ENCODE assay signal across 28 cellular contexts in the genomic region with DNA sequence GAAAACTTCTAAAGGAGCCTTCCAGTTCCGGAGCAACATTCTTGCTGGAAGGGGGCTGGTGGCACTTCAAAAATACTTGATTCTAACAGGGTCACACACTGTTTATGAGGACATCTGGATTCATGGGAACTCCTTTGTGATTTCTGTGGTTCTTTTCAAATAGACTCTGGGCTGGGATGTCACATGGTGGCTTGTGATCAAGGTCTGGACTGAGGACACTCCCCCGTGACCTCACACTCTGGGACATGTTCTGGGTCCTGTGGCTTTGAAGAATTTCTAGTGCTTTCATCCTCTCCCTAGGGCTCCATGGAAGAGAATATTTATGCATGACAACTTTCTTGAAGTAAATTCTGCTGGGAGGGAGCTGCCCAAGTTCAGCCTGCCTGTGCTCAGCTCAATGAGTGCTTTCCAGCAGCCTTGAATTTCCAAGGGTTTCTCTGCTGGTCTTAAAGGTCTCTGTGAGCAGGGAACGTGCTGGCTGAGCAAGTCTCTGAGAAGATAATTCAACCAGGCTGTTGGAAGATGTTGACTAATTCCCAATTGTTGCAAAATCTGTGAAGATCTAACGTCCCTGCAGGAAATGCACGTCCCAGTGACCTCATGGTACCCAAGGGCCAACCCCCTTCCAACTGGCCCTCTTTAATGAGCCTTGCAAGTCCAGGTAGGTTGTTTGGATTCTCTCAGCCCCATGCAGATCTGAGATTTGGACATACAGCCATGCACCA. TPM values are rescaled to one million over a fixed set of nuclear protein-coding genes. Genes with fewer than 3 reads are reported as not detected.
DNase-seq lines count a peak whose midpoint lies in the region; ATAC-seq, FAIRE-seq and TF ChIP-seq lines count a peak whose summit lies in the region.
"Had no signal": no experiment of that assay in that cellular context is flagged by ENCODE, and none has a peak within 500 bp of the region (broad histone marks: within the 10 kb centered on the region; RNA-seq: fewer than 3 reads in every experiment).

No MANE protein-coding gene starts in this region.

- DNase-seq in A172 (ENCODE audit: low spot score), result peak; percentile 11
- no peak for DNase-seq in GM12892 (ENCODE audit: insufficient read length)
- peak; percentile 8 for DNase-seq in astrocyte of the hippocampus (ENCODE audit: low read depth, low spot score)
- peak; percentile 11 for DNase-seq in fibroblast of villous mesenchyme (ENCODE audit: low read depth)
- DNase-seq in SJCRH30, result no peak
- no peak for DNase-seq in NCI-H526 treated with DMSO at 0.1 percent for 48 hours (lab: John Stamatoyannopoulos, UW)
- DNase-seq: 8988T; activated CD4-positive, alpha-beta T cell treated with anti-CD3 and anti-CD28 coated beads for 48 hours; activated naive CD8-positive, alpha-beta T cell treated with anti-CD3 and anti-CD28 coated beads, Interleukin-2, amount 50 U/mL, for 24 hours; activated T-cell treated with anti-CD3 and anti-CD28 coated beads, Interleukin-2, amount 50 U/mL, for 48 hours; effector memory CD4-positive, alpha-beta T cell; KG1; lower lobe of right lung; NCI-H1417 treated with DMSO at 0.1 percent for 48 hours; OCI-M1; stimulated activated CD4-positive, alpha-beta T cell treated with anti-CD3 and anti-CD28 coated beads, Interleukin-1b, Interleukin-23, amount 100 ng/mL, for 48 hours; stomach; T-helper 9 cell; thyroid gland; WERI-Rb-1 had no signal

- no peaks in the 10 kb centered on the region for H3K27me3 ChIP-seq in SJCRH30
- H3K27me3 ChIP-seq: esophagus muscularis mucosa, stomach, thyroid gland had no signal

- H3K36me3 ChIP-seq in SJCRH30, result no peaks in the 10 kb centered on the region
- H3K36me3 ChIP-seq: esophagus muscularis mucosa, lower lobe of right lung, stomach, thyroid gland, WERI-Rb-1 had no signal

- H3K4me1 ChIP-seq in SJCRH30, result no peaks in the 10 kb centered on the region
- H3K4me1 ChIP-seq: esophagus muscularis mucosa, lower lobe of right lung, stomach, thyroid gland had no signal

- ATAC-seq in GM18868 (IDR thresholded peaks at IDR 0.05; ENCODE audit: unreplicated experiment) (no peak), GM21423 (IDR thresholded peaks at IDR 0.05; ENCODE audit: unreplicated experiment) (no peak)
- ATAC-seq: activated naive CD8-positive, alpha-beta T cell treated with anti-CD3 and anti-CD28 coated beads, Interleukin-2, amount 50 U/mL, for 24 hours; lower lobe of right lung had no signal

- TF ChIP-seq POLR2A in GM12892 (IDR thresholded peaks at IDR 0.05; ENCODE audit: low read depth, low read length), result no peak

- no peaks in the 10 kb centered on the region for H3K9me3 ChIP-seq in SJCRH30 (replicated peaks)
- H3K9me3 ChIP-seq: lower lobe of right lung, thyroid gland had no signal

- H3K27ac ChIP-seq in SJCRH30, result no peak overlapping the region
- H3K27ac ChIP-seq: esophagus muscularis mucosa, lower lobe of right lung, stomach, thyroid gland, WERI-Rb-1 had no signal

- no peak for TF ChIP-seq CTCF in fibroblast of villous mesenchyme (IDR thresholded peaks at IDR 0.05; ENCODE audit: insufficient read depth, low read depth, low read length)

- peak; percentile 24 for FAIRE-seq in GM12892 (lab: Jason Lieb, UNC)
- FAIRE-seq: colon, G401.6, keratinocyte had no signal

- H3K4me3 ChIP-seq in fibroblast of villous mesenchyme (ENCODE audit: low read depth, low read length) (no peak overlapping the region), SJCRH30 (no peak overlapping the region)
- H3K4me3 ChIP-seq: esophagus muscularis mucosa, lower lobe of right lung, smooth muscle cell, stomach, thyroid gland had no signal

RNA-seq across cellular contexts. Expression of a gene that starts 36.3 kb away (rescaled TPM):
- 0.98 and 1.4 TPM in 2 replicates for total RNA-seq in A172 (2014; rRNA removed; shearing (Covaris generic))
- not detected for polyA plus RNA-seq in GM12892 (2012; ENCODE audit: missing spikeins)
- 0.32 and 0.43 TPM in 2 replicates for total RNA-seq in fibroblast of villous mesenchyme
- not detected in 2 replicates for total RNA-seq in SJCRH30 (2014; rRNA removed; shearing (Covaris generic))
- total RNA-seq: mononuclear cell had no signal

RNA-seq across cellular contexts. Expression of a gene that starts 56.9 kb away (rescaled TPM):
- total RNA-seq in A172 (2014; rRNA removed; shearing (Covaris generic)), result 1.4 and 2.8 TPM in 2 replicates
- polyA plus RNA-seq in GM12892 (2012; ENCODE audit: missing spikeins), result not detected
- total RNA-seq in fibroblast of villous mesenchyme, result 4.3 and 5.8 TPM in 2 replicates
- 0.57 and 0.84 TPM in 2 replicates for total RNA-seq in SJCRH30 (2014; rRNA removed; shearing (Covaris generic))

Comparison
In these comparisons a context has a peak if more than half of its experiments do, and no peak if none do; other contexts are left out.
1. DNase-seq: peak in A172 (single experiment), astrocyte of the hippocampus (single experiment) and fibroblast of villous mesenchyme (single experiment); none in GM12892 (single experiment), SJCRH30 (0 of 2) and NCI-H526 treated with DMSO at 0.1 percent for 48 hours (single experiment).